14 cellular contexts compared by ENCODE assay signal in the genomic region with DNA sequence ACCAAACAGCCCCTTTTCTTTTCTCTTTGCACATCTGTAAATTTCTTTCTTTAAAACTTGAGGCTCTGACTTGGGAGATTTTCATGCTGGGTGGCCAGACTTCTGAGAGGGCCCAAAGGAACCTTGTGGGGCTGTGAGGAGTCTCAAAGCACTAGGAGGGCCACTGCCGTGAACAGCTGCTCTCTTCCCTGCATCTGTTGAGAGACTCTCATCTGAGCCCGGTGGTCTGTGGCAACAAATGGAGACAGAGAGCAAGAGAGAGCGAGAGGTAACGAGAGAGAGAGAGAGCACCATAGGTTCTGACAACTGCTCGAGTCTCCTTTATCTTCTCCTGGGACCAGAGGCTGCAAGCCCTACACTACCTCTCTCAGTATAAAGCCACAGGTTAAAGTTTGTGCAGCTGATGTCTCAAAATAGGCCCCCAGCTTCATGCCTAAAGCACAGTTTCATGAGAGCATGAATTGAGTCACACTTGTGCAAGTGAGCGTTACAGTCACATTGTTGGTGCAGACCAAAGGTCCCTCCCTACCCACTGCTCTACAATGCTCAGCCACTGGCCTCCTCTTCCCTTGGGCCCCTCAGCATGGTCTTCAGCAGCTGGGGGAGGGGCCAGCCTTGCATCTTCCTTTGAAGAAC.
DNase-seq lines count a peak whose midpoint lies in the region; ATAC-seq and TF ChIP-seq lines count a peak whose summit lies in the region.
"Had no signal": no experiment of that assay in that cellular context is flagged by ENCODE, and none has a peak within 500 bp of the region (broad histone marks: within the 10 kb centered on the region; RNA-seq: fewer than 3 reads in every experiment).

No MANE protein-coding gene starts in this region.

- TF ChIP-seq CTCF in uterus (IDR thresholded peaks at IDR 0.05), result no peak
- no peak for TF ChIP-seq CTCF in transverse colon (IDR thresholded peaks at IDR 0.05)

- H3K27me3 ChIP-seq in mesendoderm (ENCODE audit: insufficient read depth, low read length, poor library complexity) (no peaks in the 10 kb centered on the region), uterus (no peaks in the 10 kb centered on the region), transverse colon (no peaks in the 10 kb centered on the region)

- intact Hi-C loops in uterus (cut with DNase I; ENCODE audit: low total_unique reads), result no loop called here
- intact Hi-C loops in transverse colon (cut with DNase I; ENCODE audit: low total_unique reads), result no loop called here

- peak; percentile 32 to 56 for ATAC-seq in activated T-cell treated with anti-CD3 and anti-CD28 coated beads, Interleukin-2, amount 50 U/mL, for 72 hours (replicated peaks in 1 of 2)
- peak; percentile 44 for ATAC-seq in HG03442 (IDR thresholded peaks at IDR 0.05; ENCODE audit: unreplicated experiment)
- ATAC-seq: T-cell had no signal

- no peak overlapping the region for H3K27ac ChIP-seq in mesendoderm (ENCODE audit: low read depth, low read length)
- H3K27ac ChIP-seq in uterus, result peak overlapping the region; percentile 8 to 31
- no peak overlapping the region for H3K27ac ChIP-seq in transverse colon
- H3K27ac ChIP-seq: A549 had no signal

- WGBS in mesendoderm (ENCODE audit: extremely low coverage, insufficient coverage, low lambda C conversion rate), result no CpG with 5 or more reads among the region's 6 CpGs
- WGBS in transverse colon (ENCODE audit: low coverage in 1 of 2), 2 donors, result 87 to 93% methylated on average over 5 to 6 of the region's 6 CpGs

- H3K9me3 Mint-ChIP-seq in activated T-cell treated with anti-CD3 and anti-CD28 coated beads, Interleukin-2, amount 50 U/mL, for 72 hours, result no peaks in the 10 kb centered on the region
- H3K9me3 Mint-ChIP-seq: T-cell had no signal

- H2BK15ac ChIP-seq in mesendoderm (replicated peaks; ENCODE audit: low read depth), result no peak overlapping the region

- no peak overlapping the region for H2AK5ac ChIP-seq in mesendoderm (ENCODE audit: low read length)

- no peak overlapping the region for H3K4me3 ChIP-seq in mesendoderm (ENCODE audit: low read length)
- no peak overlapping the region for H3K4me3 ChIP-seq in uterus
- no peak overlapping the region for H3K4me3 ChIP-seq in transverse colon
- H3K4me3 ChIP-seq: A549 had no signal

- H4K8ac ChIP-seq in mesendoderm (ENCODE audit: low read depth, low read length), result no peak overlapping the region

- peaks cover 14% of the 10 kb centered on the region for H3K27me3 Mint-ChIP-seq in activated T-cell treated with anti-CD3 and anti-CD28 coated beads, Interleukin-2, amount 50 U/mL, for 72 hours (ENCODE audit: low read depth)

- no peaks in the 10 kb centered on the region for H3K79me2 ChIP-seq in mesendoderm (ENCODE audit: control insufficient read depth, insufficient read depth, low read length)

- TF ChIP-seq POLR2A in uterus (IDR thresholded peaks at IDR 0.05) (no peak), transverse colon (IDR thresholded peaks at IDR 0.05) (no peak)

- H3K4me1 Mint-ChIP-seq in activated T-cell treated with anti-CD3 and anti-CD28 coated beads, Interleukin-2, amount 50 U/mL, for 72 hours (ENCODE audit: low read depth), result no peaks in the 10 kb centered on the region
- H3K4me1 Mint-ChIP-seq: T-cell had no signal

- TF ChIP-seq EP300 in transverse colon (IDR thresholded peaks at IDR 0.05; ENCODE audit: low read depth), result no peak

- H2BK120ac ChIP-seq in mesendoderm (ENCODE audit: low read depth, low read length), result no peak overlapping the region

- no peak overlapping the region for H3K4me2 ChIP-seq in mesendoderm (ENCODE audit: low read length)
- H3K4me2 ChIP-seq: A549 had no signal

- H3K36me3 Mint-ChIP-seq in activated T-cell treated with anti-CD3 and anti-CD28 coated beads, Interleukin-2, amount 50 U/mL, for 72 hours (ENCODE audit: insufficient read depth in 2 of 2), result no peaks in the 10 kb centered on the region
- H3K36me3 Mint-ChIP-seq: T-cell had no signal

- no peak overlapping the region for H2BK5ac ChIP-seq in mesendoderm (ENCODE audit: low read length)

- no peak overlapping the region for H3K23ac ChIP-seq in mesendoderm (ENCODE audit: low read length)

- H3K4me1 ChIP-seq in mesendoderm (ENCODE audit: control insufficient read depth, low read depth, low read length) (no peaks in the 10 kb centered on the region), uterus (no peaks in the 10 kb centered on the region), transverse colon (peaks cover 0 to 8% (median 0%) of the 10 kb centered on the region in 4 donors)
- H3K4me1 ChIP-seq: A549 had no signal

- H3K9me3 ChIP-seq in uterus, result no peaks in the 10 kb centered on the region
- no peaks in the 10 kb centered on the region for H3K9me3 ChIP-seq in transverse colon
- H3K9me3 ChIP-seq: A549 had no signal

- H3K4me3 Mint-ChIP-seq in activated T-cell treated with anti-CD3 and anti-CD28 coated beads, Interleukin-2, amount 50 U/mL, for 72 hours, result no peak overlapping the region
- H3K4me3 Mint-ChIP-seq: T-cell had no signal

- in situ Hi-C loops in transverse colon (cut with MboI; ENCODE audit: low pct_ligation_motif_present in 1 of 4, low pct_unique_long_range_greater_than_20kb in 1 of 4, low sequenced_read_pairs in 3 of 4), result loop anchor here (10.0 to 25.0 kb wide), 8 partner anchors 248 to 1289 kb away; a partner anchor contains a TSS

- no peak overlapping the region for H3K27ac Mint-ChIP-seq in activated T-cell treated with anti-CD3 and anti-CD28 coated beads, Interleukin-2, amount 50 U/mL, for 72 hours
- H3K27ac Mint-ChIP-seq: T-cell had no signal

- no peak overlapping the region for H4K5ac ChIP-seq in mesendoderm (ENCODE audit: low read length)

- H3K56ac ChIP-seq in mesendoderm (ENCODE audit: low read length), result peak overlapping the region; percentile 10

- no peak for DNase-seq in activated T-cell treated with anti-CD3 and anti-CD28 coated beads, Interleukin-2, amount 50 U/mL, for 72 hours
- DNase-seq in activated T-cell treated with anti-CD3 and anti-CD28 coated beads, Interleukin-2, amount 50 U/mL, for 1 hour, result no peak
- no peak for DNase-seq in mesendoderm
- DNase-seq in uterus, result no peak
- DNase-seq in central memory CD4-positive, alpha-beta T cell, result no peak
- DNase-seq in transverse colon, result no peak
- no peak for DNase-seq in NCI-H1092 treated with DMSO at 0.1 percent for 48 hours (lab: John Stamatoyannopoulos, UW)
- DNase-seq: activated T-cell treated with anti-CD3 and anti-CD28 coated beads, Interleukin-2, amount 50 U/mL, for 48 hours; amniotic stem cell; erythroblast; OCI-M1; T-cell had no signal

- H3K36me3 ChIP-seq in mesendoderm (ENCODE audit: control insufficient read depth, insufficient read depth, low read length), result no peaks in the 10 kb centered on the region
- H3K36me3 ChIP-seq in uterus, result no peaks in the 10 kb centered on the region
- no peaks in the 10 kb centered on the region for H3K36me3 ChIP-seq in transverse colon

- no peaks in the 10 kb centered on the region for H3K79me1 ChIP-seq in mesendoderm (ENCODE audit: low read length)

- H3K18ac ChIP-seq in mesendoderm (ENCODE audit: low read length), result no peak overlapping the region

- no peak overlapping the region for H3K4ac ChIP-seq in mesendoderm (ENCODE audit: low read depth, low read length)

- no peak overlapping the region for H3K9ac ChIP-seq in mesendoderm (ENCODE audit: low read length)

Comparison
In these comparisons a context has a peak if more than half of its experiments do, and no peak if none do; other contexts are left out.
1. H3K27ac ChIP-seq: peak in uterus (2 of 2); none in mesendoderm (single experiment) and transverse colon (0 of 4).